In genomic region chr15:50909044-50909342, GRCh38 we compare ENCODE assay signal across 8 cellular contexts. TPM values are rescaled to one million over a fixed set of nuclear protein-coding genes. Genes with fewer than 3 reads are reported as not detected.
DNase-seq lines count a peak whose midpoint lies in the region; ATAC-seq and TF ChIP-seq lines count a peak whose summit lies in the region.

No MANE protein-coding gene starts in this region.

- no peaks in the 10 kb centered on the region for H3K27me3 Mint-ChIP-seq in type B pancreatic cell

- ATAC-seq in HG02840 (IDR thresholded peaks at IDR 0.05; ENCODE audit: low FRiP score, unreplicated experiment) (peak; percentile 5), left lung (no peak), GM21515 (IDR thresholded peaks at IDR 0.05; ENCODE audit: unreplicated experiment) (no peak), GM18511 (IDR thresholded peaks at IDR 0.05; ENCODE audit: unreplicated experiment) (no peak)

- DNase-seq in adrenal gland (no peak), left lung (no peak), type B pancreatic cell (ENCODE audit: extremely low spot score, unreplicated experiment) (no peak), anterior cingulate cortex (lab: John Stamatoyannopoulos, UW) (no peak)

- intact Hi-C loops in adrenal gland (cut with DNase I): loop anchor here in 1 of 2 donors (10.0 kb wide), 1 partner anchor 234 kb away; no protein-coding TSS in a partner anchor
- intact Hi-C loops in left lung (cut with DNase I): no loop called here

- H3K9me3 Mint-ChIP-seq in type B pancreatic cell: no peaks in the 10 kb centered on the region

- H3K9me3 ChIP-seq in adrenal gland (replicated peaks in 1 of 3): no peaks in the 10 kb centered on the region
- no peaks in the 10 kb centered on the region for H3K9me3 ChIP-seq in left lung

- H3K27me3 ChIP-seq in adrenal gland: no peaks in the 10 kb centered on the region
- H3K27me3 ChIP-seq in left lung: no peaks in the 10 kb centered on the region

- H3K4me1 ChIP-seq in adrenal gland (replicated peaks in 1 of 2) (peaks cover 11 to 31% of the 10 kb centered on the region in 2 donors), left lung (peaks cover 15 to 43% of the 10 kb centered on the region in 2 donors)

- H3K27ac ChIP-seq in C4-2B (peak overlapping the region; percentile 78), adrenal gland (peak overlapping the region; percentile 56 to 96 (median 93)), left lung (peak overlapping the region; percentile 91 to 92)

- peak overlapping the region; percentile 65 to 100 (median 84) for H3K4me3 ChIP-seq in adrenal gland
- H3K4me3 ChIP-seq in left lung: peak overlapping the region; percentile 93 to 98

- H3K4me1 Mint-ChIP-seq in type B pancreatic cell (ENCODE audit: unreplicated experiment): peaks cover 9% of the 10 kb centered on the region

- peak overlapping the region; percentile 87 for H3K27ac Mint-ChIP-seq in type B pancreatic cell

- H3K36me3 ChIP-seq in adrenal gland (replicated peaks in 1 of 2) (peaks cover 0 to 20% of the 10 kb centered on the region in 2 donors), left lung (peaks cover 0 to 19% of the 10 kb centered on the region in 2 donors)

- TF ChIP-seq POLR2A in adrenal gland (IDR thresholded peaks at IDR 0.05): no peak

- TF ChIP-seq CTCF in C4-2B (conservative IDR thresholded peaks at IDR 0.05): no peak
- no peak for TF ChIP-seq CTCF in adrenal gland (IDR thresholded peaks at IDR 0.05)
- no peak for TF ChIP-seq CTCF in left lung (IDR thresholded peaks at IDR 0.05)
- TF ChIP-seq CTCF in type B pancreatic cell (conservative IDR thresholded peaks at IDR 0.05): no peak

- WGBS in adrenal gland, 4 donors: 0 to 2% (median 0%) methylated on average over 6 to 9 of the region's 9 CpGs

- H3K4me3 Mint-ChIP-seq in type B pancreatic cell: peak overlapping the region; percentile 92

- H3K36me3 Mint-ChIP-seq in type B pancreatic cell: peaks cover 5% of the 10 kb centered on the region

RNA-seq across cellular contexts. Expression of gene AP4E1, which starts 0.5 kb away (rescaled TPM):
- total RNA-seq in adrenal gland (10 to 100 TPM in 4 of 8 donors, 1 to 10 TPM in 4; 5.4 to 23.0 (median 9.7) TPM), left lung (10 to 100 TPM; 11.3 to 11.6 TPM), type B pancreatic cell (ENCODE audit: low replicate concordance) (7.8 and 10.1 TPM in 2 replicates)
- 10 to 100 TPM in 1 of 3 donors, 1 to 10 TPM in 2; 2.0 to 10.1 (median 2.0) TPM for polyA plus RNA-seq in adrenal gland
